In the genomic region with DNA sequence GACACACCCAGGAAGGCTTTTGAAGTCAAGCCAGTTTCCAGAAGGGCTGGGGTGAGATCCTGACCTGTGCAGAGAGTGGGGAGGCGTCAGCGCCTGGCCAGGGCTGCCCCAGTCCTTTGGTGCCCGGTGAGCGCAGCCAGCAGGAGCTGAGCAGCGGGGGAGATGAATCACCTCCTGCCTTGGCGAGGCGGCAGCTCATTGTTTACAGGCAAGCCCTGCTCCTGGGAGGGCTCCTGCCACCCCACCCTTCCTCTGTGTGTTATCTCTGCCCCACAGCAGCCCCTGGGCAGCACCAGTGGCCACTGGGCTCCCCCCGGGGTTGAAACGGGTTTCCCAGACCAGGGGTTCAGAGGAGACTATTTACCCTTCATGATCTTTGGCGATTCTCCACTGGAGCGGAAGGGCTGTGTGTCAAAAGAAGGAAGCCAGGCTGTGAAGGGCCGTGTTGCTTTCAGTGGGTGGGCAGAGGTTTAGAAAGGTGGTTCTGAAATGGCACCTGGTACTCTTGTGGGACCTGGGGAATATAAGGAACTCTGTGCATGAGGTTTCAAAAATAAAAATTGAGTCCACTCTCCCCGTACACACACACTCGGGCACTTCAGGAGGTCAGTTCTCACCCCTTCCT, we compare ENCODE assay signal across 1 cellular context.
TF ChIP-seq lines count a peak whose summit lies in the region.

No MANE protein-coding gene starts in this region.

TF ChIP-seq in HEK293, 187 proteins besides CTCF, POLR2A, EP300 and RAD21 (continued from another document):
- TF ChIP-seq, protein P1, sequence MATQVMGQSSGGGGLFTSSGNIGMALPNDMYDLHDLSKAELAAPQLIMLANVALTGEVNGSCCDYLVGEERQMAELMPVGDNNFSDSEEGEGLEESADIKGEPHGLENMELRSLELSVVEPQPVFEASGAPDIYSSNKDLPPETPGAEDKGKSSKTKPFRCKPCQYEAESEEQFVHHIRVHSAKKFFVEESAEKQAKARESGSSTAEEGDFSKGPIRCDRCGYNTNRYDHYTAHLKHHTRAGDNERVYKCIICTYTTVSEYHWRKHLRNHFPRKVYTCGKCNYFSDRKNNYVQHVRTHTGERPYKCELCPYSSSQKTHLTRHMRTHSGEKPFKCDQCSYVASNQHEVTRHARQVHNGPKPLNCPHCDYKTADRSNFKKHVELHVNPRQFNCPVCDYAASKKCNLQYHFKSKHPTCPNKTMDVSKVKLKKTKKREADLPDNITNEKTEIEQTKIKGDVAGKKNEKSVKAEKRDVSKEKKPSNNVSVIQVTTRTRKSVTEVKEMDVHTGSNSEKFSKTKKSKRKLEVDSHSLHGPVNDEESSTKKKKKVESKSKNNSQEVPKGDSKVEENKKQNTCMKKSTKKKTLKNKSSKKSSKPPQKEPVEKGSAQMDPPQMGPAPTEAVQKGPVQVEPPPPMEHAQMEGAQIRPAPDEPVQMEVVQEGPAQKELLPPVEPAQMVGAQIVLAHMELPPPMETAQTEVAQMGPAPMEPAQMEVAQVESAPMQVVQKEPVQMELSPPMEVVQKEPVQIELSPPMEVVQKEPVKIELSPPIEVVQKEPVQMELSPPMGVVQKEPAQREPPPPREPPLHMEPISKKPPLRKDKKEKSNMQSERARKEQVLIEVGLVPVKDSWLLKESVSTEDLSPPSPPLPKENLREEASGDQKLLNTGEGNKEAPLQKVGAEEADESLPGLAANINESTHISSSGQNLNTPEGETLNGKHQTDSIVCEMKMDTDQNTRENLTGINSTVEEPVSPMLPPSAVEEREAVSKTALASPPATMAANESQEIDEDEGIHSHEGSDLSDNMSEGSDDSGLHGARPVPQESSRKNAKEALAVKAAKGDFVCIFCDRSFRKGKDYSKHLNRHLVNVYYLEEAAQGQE (tag by site-specific recombination; IDR thresholded peaks at IDR 0.05): no peak
- peak; percentile 49; the same call in 1 of the 2 replicates for TF ChIP-seq KLF1 (tag by site-specific recombination; IDR thresholded peaks at IDR 0.05)
- TF ChIP-seq GFI1B (tag by site-specific recombination; IDR thresholded peaks at IDR 0.05): no peak
- TF ChIP-seq, protein P2, sequence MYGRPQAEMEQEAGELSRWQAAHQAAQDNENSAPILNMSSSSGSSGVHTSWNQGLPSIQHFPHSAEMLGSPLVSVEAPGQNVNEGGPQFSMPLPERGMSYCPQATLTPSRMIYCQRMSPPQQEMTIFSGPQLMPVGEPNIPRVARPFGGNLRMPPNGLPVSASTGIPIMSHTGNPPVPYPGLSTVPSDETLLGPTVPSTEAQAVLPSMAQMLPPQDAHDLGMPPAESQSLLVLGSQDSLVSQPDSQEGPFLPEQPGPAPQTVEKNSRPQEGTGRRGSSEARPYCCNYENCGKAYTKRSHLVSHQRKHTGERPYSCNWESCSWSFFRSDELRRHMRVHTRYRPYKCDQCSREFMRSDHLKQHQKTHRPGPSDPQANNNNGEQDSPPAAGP (tag by site-specific recombination; IDR thresholded peaks at IDR 0.05): 0 out of 2 replicates have a peak, but pooled peaks have one; percentile 30
- TF ChIP-seq SCRT2 (tag by site-specific recombination; IDR thresholded peaks at IDR 0.05): no peak
- TF ChIP-seq ZIC2 (tag by site-specific recombination; IDR thresholded peaks at IDR 0.05): peak; percentile 99
